Comparison of ENCODE assay signal across 1 cellular context in the genomic region with DNA sequence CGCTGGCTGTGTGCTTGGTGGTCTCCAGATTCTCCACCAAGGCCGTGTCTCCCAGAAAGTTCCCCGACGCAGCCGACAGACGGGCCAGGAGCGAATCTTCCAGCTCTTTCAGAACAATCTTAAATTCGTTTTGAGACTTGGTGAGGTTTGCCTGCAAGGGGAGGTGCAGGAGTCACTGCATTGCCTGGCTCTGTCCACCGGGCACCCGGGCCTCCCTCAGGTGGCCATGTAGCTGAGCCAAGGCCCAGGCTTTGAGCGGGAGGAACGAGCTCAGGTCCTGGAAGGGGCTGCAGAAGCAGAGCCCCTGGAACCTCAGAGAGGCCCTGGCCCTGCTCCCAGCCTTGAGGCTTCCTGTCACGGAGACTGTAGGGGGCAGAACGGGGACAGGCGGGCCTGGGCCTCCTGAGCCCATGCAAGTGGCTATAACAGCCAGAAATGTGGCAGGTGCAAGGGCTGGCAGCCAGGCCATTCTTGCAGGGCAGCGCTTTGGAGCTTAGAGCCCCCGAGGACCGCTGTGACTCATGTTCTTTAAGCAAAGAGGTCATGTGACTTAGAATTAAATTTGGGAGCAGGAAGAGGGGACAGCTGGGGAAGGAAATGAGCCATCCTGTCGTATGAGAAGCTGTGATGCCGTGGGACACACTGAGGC.
TF ChIP-seq lines count a peak whose summit lies in the region.

No MANE protein-coding gene starts in this region.

TF ChIP-seq in K562, 482 proteins besides CTCF, POLR2A, EP300 and RAD21 (continued from another document):
- TF ChIP-seq, protein P1, sequence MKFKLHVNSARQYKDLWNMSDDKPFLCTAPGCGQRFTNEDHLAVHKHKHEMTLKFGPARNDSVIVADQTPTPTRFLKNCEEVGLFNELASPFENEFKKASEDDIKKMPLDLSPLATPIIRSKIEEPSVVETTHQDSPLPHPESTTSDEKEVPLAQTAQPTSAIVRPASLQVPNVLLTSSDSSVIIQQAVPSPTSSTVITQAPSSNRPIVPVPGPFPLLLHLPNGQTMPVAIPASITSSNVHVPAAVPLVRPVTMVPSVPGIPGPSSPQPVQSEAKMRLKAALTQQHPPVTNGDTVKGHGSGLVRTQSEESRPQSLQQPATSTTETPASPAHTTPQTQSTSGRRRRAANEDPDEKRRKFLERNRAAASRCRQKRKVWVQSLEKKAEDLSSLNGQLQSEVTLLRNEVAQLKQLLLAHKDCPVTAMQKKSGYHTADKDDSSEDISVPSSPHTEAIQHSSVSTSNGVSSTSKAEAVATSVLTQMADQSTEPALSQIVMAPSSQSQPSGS (CRISPR knock-in tag; IDR thresholded peaks at IDR 0.05) = no peak
- TF ChIP-seq, protein P2, sequence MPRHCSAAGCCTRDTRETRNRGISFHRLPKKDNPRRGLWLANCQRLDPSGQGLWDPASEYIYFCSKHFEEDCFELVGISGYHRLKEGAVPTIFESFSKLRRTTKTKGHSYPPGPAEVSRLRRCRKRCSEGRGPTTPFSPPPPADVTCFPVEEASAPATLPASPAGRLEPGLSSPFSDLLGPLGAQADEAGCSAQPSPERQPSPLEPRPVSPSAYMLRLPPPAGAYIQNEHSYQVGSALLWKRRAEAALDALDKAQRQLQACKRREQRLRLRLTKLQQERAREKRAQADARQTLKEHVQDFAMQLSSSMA (CRISPR knock-in tag; IDR thresholded peaks at IDR 0.05) = no peak
- TF ChIP-seq TRIM24 (IDR thresholded peaks at IDR 0.05) = no peak
- TF ChIP-seq, protein P3, sequence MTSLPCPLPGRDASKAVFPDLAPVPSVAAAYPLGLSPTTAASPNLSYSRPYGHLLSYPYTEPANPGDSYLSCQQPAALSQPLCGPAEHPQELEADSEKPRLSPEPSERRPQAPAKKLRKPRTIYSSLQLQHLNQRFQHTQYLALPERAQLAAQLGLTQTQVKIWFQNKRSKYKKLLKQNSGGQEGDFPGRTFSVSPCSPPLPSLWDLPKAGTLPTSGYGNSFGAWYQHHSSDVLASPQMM (CRISPR knock-in tag; IDR thresholded peaks at IDR 0.05) = no peak
- no peak for TF ChIP-seq POLR2H (tag; IDR thresholded peaks at IDR 0.05; ENCODE audit: low read depth)
- peak; percentile 55; the same call in 1 of the 2 replicates for TF ChIP-seq TOE1 (IDR thresholded peaks at IDR 0.05; ENCODE audit: borderline replicate concordance)
- no peak for TF ChIP-seq TOE1 (CRISPR knock-in tag; IDR thresholded peaks at IDR 0.05; ENCODE audit: borderline replicate concordance, low read depth)
- no peak for TF ChIP-seq ZNF311 (CRISPR knock-in tag; IDR thresholded peaks at IDR 0.05)
- TF ChIP-seq ZBTB1 (CRISPR knock-in tag; IDR thresholded peaks at IDR 0.05; ENCODE audit: borderline replicate concordance, low read depth) = no peak
- peak; percentile 49; the same call in 1 of the 2 replicates for TF ChIP-seq RAD51 (IDR thresholded peaks at IDR 0.05; ENCODE audit: borderline replicate concordance, low read depth)
